Comparison of ENCODE assay signal across 8 cellular contexts in the genomic region with DNA sequence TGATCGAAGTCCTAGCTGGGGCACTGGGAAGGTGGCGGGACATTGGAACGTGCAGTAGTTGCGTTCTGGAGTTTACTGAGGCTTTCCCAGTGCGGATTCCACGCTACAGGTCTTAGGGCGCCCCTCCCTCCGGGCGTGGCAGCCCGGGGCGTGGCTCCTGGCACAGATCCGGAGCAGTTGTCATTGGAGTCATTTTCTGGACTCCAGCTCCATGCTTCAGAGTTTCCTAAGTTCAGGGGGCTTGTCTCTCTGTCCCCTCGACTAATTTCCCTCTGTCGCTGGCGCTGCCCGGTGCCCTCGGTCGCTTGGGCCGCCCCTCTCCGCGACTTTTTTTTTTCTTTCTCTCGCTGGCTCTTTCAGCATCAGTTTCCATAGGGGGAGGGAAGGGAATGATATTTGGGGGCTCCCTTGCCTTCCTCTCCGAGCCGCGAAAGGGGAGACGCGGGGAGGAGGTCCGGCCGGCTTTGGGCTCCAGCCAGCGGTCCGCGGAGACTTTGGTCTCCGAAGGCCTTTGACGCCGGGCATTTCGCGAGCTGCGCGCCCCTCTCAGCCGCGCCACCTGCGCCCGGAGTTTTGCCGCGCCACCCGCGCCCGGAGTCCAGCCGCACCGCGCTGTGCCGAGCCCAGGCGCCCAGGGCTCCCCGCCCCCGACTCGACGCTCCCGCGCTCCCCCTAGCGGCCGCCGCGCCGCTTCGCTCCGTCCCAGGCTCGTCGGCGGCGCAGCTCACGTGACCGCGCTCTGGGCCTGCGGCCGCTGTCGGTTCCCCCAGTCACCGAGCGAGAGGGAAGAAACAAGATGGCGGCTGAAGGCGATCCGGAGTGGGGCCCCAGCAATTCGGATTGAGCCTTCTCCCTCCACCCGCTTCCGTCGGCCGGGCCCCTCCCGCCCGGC. TPM values are rescaled to one million over a fixed set of nuclear protein-coding genes. Genes with fewer than 3 reads are reported as not detected.
DNase-seq lines count a peak whose midpoint lies in the region; ATAC-seq and TF ChIP-seq lines count a peak whose summit lies in the region.

A gene with protein sequence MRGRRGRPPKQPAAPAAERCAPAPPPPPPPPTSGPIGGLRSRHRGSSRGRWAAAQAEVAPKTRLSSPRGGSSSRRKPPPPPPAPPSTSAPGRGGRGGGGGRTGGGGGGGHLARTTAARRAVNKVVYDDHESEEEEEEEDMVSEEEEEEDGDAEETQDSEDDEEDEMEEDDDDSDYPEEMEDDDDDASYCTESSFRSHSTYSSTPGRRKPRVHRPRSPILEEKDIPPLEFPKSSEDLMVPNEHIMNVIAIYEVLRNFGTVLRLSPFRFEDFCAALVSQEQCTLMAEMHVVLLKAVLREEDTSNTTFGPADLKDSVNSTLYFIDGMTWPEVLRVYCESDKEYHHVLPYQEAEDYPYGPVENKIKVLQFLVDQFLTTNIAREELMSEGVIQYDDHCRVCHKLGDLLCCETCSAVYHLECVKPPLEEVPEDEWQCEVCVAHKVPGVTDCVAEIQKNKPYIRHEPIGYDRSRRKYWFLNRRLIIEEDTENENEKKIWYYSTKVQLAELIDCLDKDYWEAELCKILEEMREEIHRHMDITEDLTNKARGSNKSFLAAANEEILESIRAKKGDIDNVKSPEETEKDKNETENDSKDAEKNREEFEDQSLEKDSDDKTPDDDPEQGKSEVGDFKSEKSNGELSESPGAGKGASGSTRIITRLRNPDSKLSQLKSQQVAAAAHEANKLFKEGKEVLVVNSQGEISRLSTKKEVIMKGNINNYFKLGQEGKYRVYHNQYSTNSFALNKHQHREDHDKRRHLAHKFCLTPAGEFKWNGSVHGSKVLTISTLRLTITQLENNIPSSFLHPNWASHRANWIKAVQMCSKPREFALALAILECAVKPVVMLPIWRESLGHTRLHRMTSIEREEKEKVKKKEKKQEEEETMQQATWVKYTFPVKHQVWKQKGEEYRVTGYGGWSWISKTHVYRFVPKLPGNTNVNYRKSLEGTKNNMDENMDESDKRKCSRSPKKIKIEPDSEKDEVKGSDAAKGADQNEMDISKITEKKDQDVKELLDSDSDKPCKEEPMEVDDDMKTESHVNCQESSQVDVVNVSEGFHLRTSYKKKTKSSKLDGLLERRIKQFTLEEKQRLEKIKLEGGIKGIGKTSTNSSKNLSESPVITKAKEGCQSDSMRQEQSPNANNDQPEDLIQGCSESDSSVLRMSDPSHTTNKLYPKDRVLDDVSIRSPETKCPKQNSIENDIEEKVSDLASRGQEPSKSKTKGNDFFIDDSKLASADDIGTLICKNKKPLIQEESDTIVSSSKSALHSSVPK (N-terminal part only) (plus strand): TSS at position 769 of the 892 bp plus-strand sequence. CDS start 222 bp downstream, outside the sequence.

- no peaks in the 10 kb centered on the region for H3K9me3 Mint-ChIP-seq in CD4-positive, alpha-beta T cell
- no peaks in the 10 kb centered on the region for H3K9me3 Mint-ChIP-seq in activated CD4-positive, alpha-beta memory T cell treated with anti-CD3 and anti-CD28 coated beads, Interleukin-2, amount 10 ng/mL, durations not matched to agents 7 days and 5 days

- peaks cover 21% of the 10 kb centered on the region for H3K36me3 Mint-ChIP-seq in CD4-positive, alpha-beta T cell (ENCODE audit: low read depth)
- H3K36me3 Mint-ChIP-seq in activated CD4-positive, alpha-beta memory T cell treated with anti-CD3 and anti-CD28 coated beads, Interleukin-2, amount 10 ng/mL, durations not matched to agents 7 days and 5 days (ENCODE audit: low read depth) = peaks cover 23% of the 10 kb centered on the region

- H3K36me3 ChIP-seq in lung (ENCODE audit: control insufficient read depth in 2 of 2, insufficient read depth in 2 of 2, low read length in 2 of 2) = no peaks in the 10 kb centered on the region

- no peaks in the 10 kb centered on the region for H3K9me3 ChIP-seq in CD4-positive, alpha-beta T cell (ENCODE audit: control insufficient read depth, low read length)
- no peaks in the 10 kb centered on the region for H3K9me3 ChIP-seq in lung (ENCODE audit: control insufficient read depth in 2 of 2, insufficient read depth in 1 of 2, low read length in 1 of 2)

- H3K4me1 Mint-ChIP-seq in CD4-positive, alpha-beta T cell (ENCODE audit: low read depth) = peaks cover 42% of the 10 kb centered on the region
- H3K4me1 Mint-ChIP-seq in activated CD4-positive, alpha-beta memory T cell treated with anti-CD3 and anti-CD28 coated beads, Interleukin-2, amount 10 ng/mL, durations not matched to agents 7 days and 5 days = peaks cover 30% of the 10 kb centered on the region

- H3K4me3 ChIP-seq in lung = peak within 1 kb of the TSS; percentile 96

- intact Hi-C loops in CD4-positive, alpha-beta T cell (cut with DNase I, micrococcal nuclease) = loop anchor here (1.0 to 5.0 kb wide), 2 partner anchors 108 to 448 kb away; a partner anchor contains a TSS

- DNase-seq in CD4-positive, alpha-beta T cell = peak; percentile 83 to 92 (median 87)
- DNase-seq in NCI-H82 treated with DMSO at 0.1 percent for 48 hours (lab: John Stamatoyannopoulos, UW; ENCODE audit: unreplicated experiment) (peak; percentile 62), ecto neural progenitor cell (ENCODE audit: low spot score) (peak; percentile 98), lung (ENCODE audit: low spot score) (peak; percentile 91)
- peak; percentile 93 for DNase-seq in activated CD4-positive, alpha-beta memory T cell treated with anti-CD3 and anti-CD28 coated beads, Interleukin-2, amount 10 ng/mL, durations not matched to agents 7 days and 5 days
- DNase-seq in stimulated activated CD4-positive, alpha-beta T cell treated with anti-CD3 and anti-CD28 coated beads, TNF-alpha, amount 100 ng/mL, for 4 hours (ENCODE audit: low read depth in 3 of 3) = peak; percentile 75 to 82 (median 81)

- peak within 1 kb of the TSS; percentile 100 for H3K4me3 Mint-ChIP-seq in CD4-positive, alpha-beta T cell
- peak within 1 kb of the TSS; percentile 99 for H3K4me3 Mint-ChIP-seq in activated CD4-positive, alpha-beta memory T cell treated with anti-CD3 and anti-CD28 coated beads, Interleukin-2, amount 10 ng/mL, durations not matched to agents 7 days and 5 days

- no peaks in the 10 kb centered on the region for H3K27me3 ChIP-seq in CD4-positive, alpha-beta T cell (ENCODE audit: control insufficient read depth, insufficient read depth, low read length)
- no peaks in the 10 kb centered on the region for H3K27me3 ChIP-seq in lung (ENCODE audit: control insufficient read depth, insufficient read depth)

- 0 to 1% methylated on average over 50 to 88 of the region's 88 CpGs for WGBS in lung, 2 donors

- H3K27me3 Mint-ChIP-seq in CD4-positive, alpha-beta T cell = peaks cover under 1% of the 10 kb centered on the region
- H3K27me3 Mint-ChIP-seq in activated CD4-positive, alpha-beta memory T cell treated with anti-CD3 and anti-CD28 coated beads, Interleukin-2, amount 10 ng/mL, durations not matched to agents 7 days and 5 days = peaks cover 9% of the 10 kb centered on the region

- peak within 1 kb of the TSS; percentile 100 for H3K27ac Mint-ChIP-seq in CD4-positive, alpha-beta T cell
- peak within 1 kb of the TSS; percentile 97 for H3K27ac Mint-ChIP-seq in activated CD4-positive, alpha-beta memory T cell treated with anti-CD3 and anti-CD28 coated beads, Interleukin-2, amount 10 ng/mL, durations not matched to agents 7 days and 5 days

- CTCF ChIA-PET in CD4-positive, alpha-beta T cell (lab: Charles Lee) = interaction anchor here (0.6 to 1.4 kb wide), 4 partner anchors 22 to 382 kb away, joined by 3 to 5 read pairs (median 3); a partner anchor contains a TSS
- CTCF ChIA-PET in activated CD4-positive, alpha-beta memory T cell treated with anti-CD3 and anti-CD28 coated beads, Interleukin-2, amount 10 ng/mL, durations not matched to agents 7 days and 5 days (lab: Charles Lee) = interaction anchor here (1.0 to 3.3 kb wide), 7 partner anchors 10 to 107 kb away, joined by 3 to 12 read pairs (median 3); no protein-coding TSS in a partner anchor

- peak within 1 kb of the TSS; percentile 74 for H3K27ac ChIP-seq in CD4-positive, alpha-beta T cell (ENCODE audit: low read depth, low read length)
- H3K27ac ChIP-seq in lung (ENCODE audit: low read depth in 1 of 2, low read length in 1 of 2) = peak within 1 kb of the TSS; percentile 89 to 97

- ATAC-seq in CD4-positive, alpha-beta T cell (ENCODE audit: poor library complexity) = peak; percentile 75
- ATAC-seq in GM19397 (IDR thresholded peaks at IDR 0.05; ENCODE audit: unreplicated experiment) (peak; percentile 87), HG03571 (IDR thresholded peaks at IDR 0.05; ENCODE audit: unreplicated experiment) (peak; percentile 81), lung (ENCODE audit: insufficient read depth, low FRiP score) (peak; percentile 97)

- H3K4me1 ChIP-seq in lung (ENCODE audit: control insufficient read depth in 2 of 2, insufficient read depth in 2 of 2, low read length in 2 of 2) = peaks cover 3 to 10% of the 10 kb centered on the region in 2 donors

- POLR2A ChIA-PET in CD4-positive, alpha-beta T cell (lab: Charles Lee) = interaction anchor here (0.6 to 3.7 kb wide), 4 partner anchors 14 to 466 kb away, joined by 3 to 20 read pairs (median 4); a partner anchor contains a TSS
- POLR2A ChIA-PET in activated CD4-positive, alpha-beta memory T cell treated with anti-CD3 and anti-CD28 coated beads, Interleukin-2, amount 10 ng/mL, durations not matched to agents 7 days and 5 days (lab: Charles Lee) = interaction anchor here (0.7 to 3.3 kb wide), 13 partner anchors 10 to 668 kb away, joined by 3 to 23 read pairs (median 4); a partner anchor contains a TSS

- peak; percentile 88 for TF ChIP-seq CTCF in CD4-positive, alpha-beta T cell (IDR thresholded peaks at IDR 0.05)
- TF ChIP-seq CTCF in lung (IDR thresholded peaks at IDR 0.05; ENCODE audit: control extremely low read depth, extremely low read depth) = peak; percentile 96

RNA-seq across cellular contexts. Expression of the gene that starts here (rescaled TPM):
- 100 to 1,000 TPM; 117 to 125 TPM for total RNA-seq in CD4-positive, alpha-beta T cell
- total RNA-seq in activated CD4-positive, alpha-beta memory T cell treated with anti-CD3 and anti-CD28 coated beads, Interleukin-2, amount 10 ng/mL, durations not matched to agents 7 days and 5 days = 10 to 100 TPM; 92.9 to 94.5 TPM
- 100 to 1,000 TPM in 1 of 2 donors, 10 to 100 TPM in 1; 78.6 to 179 TPM for total RNA-seq in lung
- polyA plus RNA-seq in lung = 10 to 100 TPM; 12.2 to 16.2 TPM

Comparison
In these comparisons a context has a peak if more than half of its experiments do, and no peak if none do; other contexts are left out.
1. Peak in every context shown above with its lines: DNase-seq, ATAC-seq, H3K4me3 ChIP-seq and H3K27ac ChIP-seq.